Comparison of ENCODE assay signal across 7 cellular contexts in the genomic region with DNA sequence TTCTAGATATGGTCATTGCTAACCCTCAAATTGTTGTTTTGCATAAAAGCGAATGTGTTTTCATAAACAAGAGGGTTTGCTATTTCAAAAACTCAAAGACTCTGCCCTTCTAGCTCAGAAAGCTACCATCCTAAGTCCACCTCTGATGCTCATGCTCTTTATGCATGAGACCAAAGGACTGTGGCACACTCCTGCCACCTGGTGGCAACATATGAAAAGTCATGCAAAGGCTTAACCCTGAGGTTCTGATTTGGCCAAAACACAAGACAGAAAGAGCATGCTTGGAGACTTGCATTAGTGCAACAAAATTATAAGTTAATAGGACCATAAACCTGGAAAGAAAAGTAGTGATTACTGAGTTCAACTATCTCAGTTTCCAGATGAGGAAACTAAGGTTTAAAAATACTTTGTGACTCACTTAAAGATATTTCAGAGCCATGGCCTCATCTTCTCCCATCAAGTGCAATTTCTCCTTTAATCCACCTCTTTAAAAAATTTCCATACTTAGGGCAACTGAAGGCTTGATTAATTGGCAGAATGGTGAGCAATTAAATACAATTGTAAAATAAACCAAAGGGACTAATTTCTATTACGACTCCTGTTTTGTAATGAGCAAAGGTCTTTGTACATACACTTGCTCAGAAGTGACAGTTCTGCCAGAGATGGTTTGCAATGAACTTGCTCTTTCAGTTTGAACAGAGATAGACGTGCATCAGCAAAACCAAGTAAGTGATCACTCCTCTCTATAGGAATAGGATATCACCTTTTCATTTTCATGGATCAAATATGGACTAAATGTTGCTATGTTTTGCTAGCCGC.
DNase-seq lines count a peak whose midpoint lies in the region; ATAC-seq, FAIRE-seq and TF ChIP-seq lines count a peak whose summit lies in the region.

No MANE protein-coding gene starts in this region.

- H3K27me3 ChIP-seq in SK-N-SH (ENCODE audit: insufficient read depth): no peaks in the 10 kb centered on the region
- H3K27me3 ChIP-seq in heart right ventricle: no peaks in the 10 kb centered on the region

- H3K9ac ChIP-seq in SK-N-SH: no peak overlapping the region

- no peaks in the 10 kb centered on the region for H4K20me1 ChIP-seq in SK-N-SH (ENCODE audit: insufficient read depth)

- H3K27ac ChIP-seq in SK-N-SH (ENCODE audit: low read depth in 2 of 2, low read length in 1 of 2): no peak overlapping the region
- H3K27ac ChIP-seq in heart right ventricle: no peak overlapping the region

- ATAC-seq in HG02588 (IDR thresholded peaks at IDR 0.05; ENCODE audit: unreplicated experiment): peak; percentile 58
- peak; percentile 51 for ATAC-seq in activated naive CD8-positive, alpha-beta T cell treated with anti-CD3 and anti-CD28 coated beads, Interleukin-2, amount 50 U/mL, for 24 hours
- peak in 7 of 8 donors; percentile 52 to 72 (median 63) for ATAC-seq in heart right ventricle

- H3K9me3 Mint-ChIP-seq in activated naive CD8-positive, alpha-beta T cell treated with anti-CD3 and anti-CD28 coated beads, Interleukin-2, amount 50 U/mL, for 24 hours: no peaks in the 10 kb centered on the region

- intact Hi-C loops in heart right ventricle (cut with DNase I): loop anchor here in 6 of 10 donors (5.0 to 10.0 kb wide), 7 partner anchors 308 to 1338 kb away; a partner anchor contains a TSS

- no peaks in the 10 kb centered on the region for H3K79me2 ChIP-seq in SK-N-SH (ENCODE audit: insufficient read depth)

- TF ChIP-seq RAD21 in SK-N-SH (IDR thresholded peaks at IDR 0.05; ENCODE audit: low read length): peak; percentile 95

- H3K27ac Mint-ChIP-seq in activated naive CD8-positive, alpha-beta T cell treated with anti-CD3 and anti-CD28 coated beads, Interleukin-2, amount 50 U/mL, for 24 hours: no peak overlapping the region

- no peaks in the 10 kb centered on the region for H3K36me3 Mint-ChIP-seq in activated naive CD8-positive, alpha-beta T cell treated with anti-CD3 and anti-CD28 coated beads, Interleukin-2, amount 50 U/mL, for 24 hours (ENCODE audit: low read depth)

- no peaks in the 10 kb centered on the region for H3F3A ChIP-seq in SK-N-SH (replicated peaks; ENCODE audit: insufficient read depth)

- H3K4me3 ChIP-seq in SK-N-SH (ENCODE audit: low read depth in 2 of 2, low read length in 1 of 2) (peak overlapping the region in 1 of 2 experiments; percentile 25; a peak in 1 of 4 replicates), heart right ventricle (no peak overlapping the region)

- H3K4me1 Mint-ChIP-seq in activated naive CD8-positive, alpha-beta T cell treated with anti-CD3 and anti-CD28 coated beads, Interleukin-2, amount 50 U/mL, for 24 hours: peaks cover 25% of the 10 kb centered on the region

- peaks cover 2% of the 10 kb centered on the region for H3K27me3 Mint-ChIP-seq in activated naive CD8-positive, alpha-beta T cell treated with anti-CD3 and anti-CD28 coated beads, Interleukin-2, amount 50 U/mL, for 24 hours

- H2AFZ ChIP-seq in SK-N-SH (ENCODE audit: low read depth): no peak overlapping the region

- CTCF ChIA-PET in SK-N-SH (lab: Yijun Ruan, JAX): interaction anchor here (0.5 to 6.5 kb wide), 31 partner anchors 8 to 1331 kb away, joined by 3 to 43 read pairs (median 3); no protein-coding TSS in a partner anchor

- H3K4me1 ChIP-seq in SK-N-SH (ENCODE audit: control insufficient read depth in 1 of 2, insufficient read depth in 2 of 2, low read depth in 1 of 2, low read length in 1 of 2) (peaks cover 10 to 13% of the 10 kb centered on the region in 2 experiments; a peak in 2 of 4 replicates), heart right ventricle (peaks cover 3 to 30% (median 24%) of the 10 kb centered on the region in 9 donors)

- H3K4me2 ChIP-seq in SK-N-SH: no peak overlapping the region

- TF ChIP-seq CTCF in SK-N-SH (IDR thresholded peaks at IDR 0.05): peak; percentile 91
- peak; percentile 85 to 96 (median 92) for TF ChIP-seq CTCF in heart right ventricle (IDR thresholded peaks at IDR 0.05)

- H3K9me2 ChIP-seq in SK-N-SH: no peaks in the 10 kb centered on the region

- no peak for TF ChIP-seq EP300 in SK-N-SH (IDR thresholded peaks at IDR 0.05; ENCODE audit: borderline replicate concordance in 1 of 2, low read depth in 1 of 2, low read length in 1 of 2)

- H3K9me3 ChIP-seq in SK-N-SH (no peaks in the 10 kb centered on the region), heart right ventricle (no peaks in the 10 kb centered on the region)

- POLR2A ChIA-PET in SK-N-SH (lab: Yijun Ruan, JAX): no interaction called here

- H3K36me3 ChIP-seq in SK-N-SH (replicated peaks in 1 of 2; ENCODE audit: control insufficient read depth in 1 of 2, insufficient read depth in 2 of 2, low read length in 1 of 2) (no peaks in the 10 kb centered on the region), heart right ventricle (no peaks in the 10 kb centered on the region)

- FAIRE-seq in GM12892 (lab: Jason Lieb, UNC): peak; percentile 93

- TF ChIP-seq POLR2A in GM12892 (IDR thresholded peaks at IDR 0.05; ENCODE audit: low read depth, low read length): no peak

- 45% methylated on average over 4 of the region's 4 CpGs for WGBS in SK-N-SH (ENCODE audit: low lambda C conversion rate)
- 67 to 68% methylated on average over 4 of the region's 4 CpGs for WGBS in heart right ventricle, 2 donors

- peak; percentile 18 for DNase-seq in GM12892 (ENCODE audit: insufficient read length)
- peak; percentile 52 for DNase-seq in MV-4-11 (lab: John Stamatoyannopoulos, UW)
- DNase-seq in SK-N-SH: peak; percentile 63
- peak; percentile 69 for DNase-seq in activated naive CD8-positive, alpha-beta T cell treated with anti-CD3 and anti-CD28 coated beads, Interleukin-2, amount 50 U/mL, for 24 hours
- peak; percentile 60 to 72 for DNase-seq in heart right ventricle
- DNase-seq in renal cortical epithelial cell (ENCODE audit: low read depth): peak; percentile 80

- no peak overlapping the region for H3K4me3 Mint-ChIP-seq in activated naive CD8-positive, alpha-beta T cell treated with anti-CD3 and anti-CD28 coated beads, Interleukin-2, amount 50 U/mL, for 24 hours

TF ChIP-seq in SK-N-SH, 30 proteins besides CTCF, POLR2A, EP300 and RAD21:
- TF ChIP-seq, protein P1, sequence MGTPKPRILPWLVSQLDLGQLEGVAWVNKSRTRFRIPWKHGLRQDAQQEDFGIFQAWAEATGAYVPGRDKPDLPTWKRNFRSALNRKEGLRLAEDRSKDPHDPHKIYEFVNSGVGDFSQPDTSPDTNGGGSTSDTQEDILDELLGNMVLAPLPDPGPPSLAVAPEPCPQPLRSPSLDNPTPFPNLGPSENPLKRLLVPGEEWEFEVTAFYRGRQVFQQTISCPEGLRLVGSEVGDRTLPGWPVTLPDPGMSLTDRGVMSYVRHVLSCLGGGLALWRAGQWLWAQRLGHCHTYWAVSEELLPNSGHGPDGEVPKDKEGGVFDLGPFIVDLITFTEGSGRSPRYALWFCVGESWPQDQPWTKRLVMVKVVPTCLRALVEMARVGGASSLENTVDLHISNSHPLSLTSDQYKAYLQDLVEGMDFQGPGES (IDR thresholded peaks at IDR 0.05; ENCODE audit: low read depth, low read length): no peak
- TF ChIP-seq SMC3 (IDR thresholded peaks at IDR 0.05; ENCODE audit: low read depth, low read length) (peak; percentile 88), RCOR1 (IDR thresholded peaks at IDR 0.05; ENCODE audit: low read length) (0 out of 2 replicates have a peak, but pooled peaks have one; percentile 17)

Comparison
In these comparisons a context has a peak if more than half of its experiments do, and no peak if none do; other contexts are left out.
1. DNase-seq: peak in every context shown above with its lines; median percentile 80 in renal cortical epithelial cell; 69 in activated naive CD8-positive, alpha-beta T cell treated with anti-CD3 and anti-CD28 coated beads, Interleukin-2, amount 50 U/mL, for 24 hours; 66 in heart right ventricle; 63 in SK-N-SH; 52 in MV-4-11; 18 in GM12892.